11 cellular contexts compared by ENCODE assay signal in genomic region chr1:109802901-109803561, GRCh38. TPM values are rescaled to one million over a fixed set of nuclear protein-coding genes. Genes with fewer than 3 reads are reported as not detected.
A peak's percentile ranks its signal among the peaks of the same experiment; 100 is the strongest.
DNase-seq lines count a peak whose midpoint lies in the region; ATAC-seq, FAIRE-seq and TF ChIP-seq lines count a peak whose summit lies in the region.
"Had no signal": no experiment of that assay in that cellular context is flagged by ENCODE, and none has a peak within 500 bp of the region (broad histone marks: within the 10 kb centered on the region; RNA-seq: fewer than 3 reads in every experiment).

No MANE protein-coding gene starts in this region.

- no peak overlapping the region for H3K4me3 ChIP-seq in BLaER1
- no peak overlapping the region for H3K4me3 ChIP-seq in effector memory CD4-positive, alpha-beta T cell (ENCODE audit: insufficient read depth, low read depth, low read length, poor library complexity, severe bottlenecking)

- ATAC-seq in T-cell (replicated peaks in 1 of 4) = no peak
- no peak for ATAC-seq in natural killer cell

- H3K9me3 Mint-ChIP-seq in T-cell = no peaks in the 10 kb centered on the region
- no peaks in the 10 kb centered on the region for H3K9me3 Mint-ChIP-seq in natural killer cell
- no peaks in the 10 kb centered on the region for H3K9me3 Mint-ChIP-seq in Calu3 (ENCODE audit: low read depth, unreplicated experiment)

- TF ChIP-seq CTCF in natural killer cell (IDR thresholded peaks at IDR 0.05) = no peak
- no peak for TF ChIP-seq CTCF in Calu3 (IDR thresholded peaks at IDR 0.05; ENCODE audit: unreplicated experiment)
- TF ChIP-seq CTCF in D721Med (IDR thresholded peaks at IDR 0.05; ENCODE audit: insufficient read depth, missing control alignments) = no peak

- no peak for FAIRE-seq in D721Med (lab: Jason Lieb, UNC)

- H3K4me3 Mint-ChIP-seq in T-cell (peak overlapping the region in 2 of 3 donors; percentile 65), natural killer cell (peak overlapping the region; percentile 64), Calu3 (ENCODE audit: low read depth, unreplicated experiment) (no peak overlapping the region)
- H3K4me3 Mint-ChIP-seq: CD14-positive monocyte had no signal

- H3K4me1 Mint-ChIP-seq in T-cell (peaks cover 77 to 89% (median 86%) of the 10 kb centered on the region in 3 donors), natural killer cell (peaks cover 35 to 37% of the 10 kb centered on the region in 2 donors), Calu3 (ENCODE audit: low read depth, unreplicated experiment) (peaks cover 4% of the 10 kb centered on the region)

- H4K20me1 ChIP-seq in BLaER1 = no peaks in the 10 kb centered on the region

- H3K27ac Mint-ChIP-seq in T-cell (peak overlapping the region; percentile 95 to 97), natural killer cell (peak overlapping the region; percentile 48 to 79), Calu3 (ENCODE audit: unreplicated experiment) (no peak overlapping the region)

- no peaks in the 10 kb centered on the region for H3K9me3 ChIP-seq in BLaER1
- no peaks in the 10 kb centered on the region for H3K9me3 ChIP-seq in effector memory CD4-positive, alpha-beta T cell (ENCODE audit: control insufficient read depth, low read length)
- H3K9me3 ChIP-seq: neutrophil had no signal

- intact Hi-C loops in natural killer cell (cut with micrococcal nuclease) = loop anchor here (5.0 kb wide), 1 partner anchor 109 kb away; the partner anchor contains the start of gene CSF1
- intact Hi-C loops in Calu3 (cut with micrococcal nuclease; ENCODE audit: unreplicated experiment) = no loop called here

- H3K4me2 ChIP-seq in BLaER1 = peak overlapping the region; percentile 87

- no TSS peak for BruUV-seq in Calu3 (replicated peaks; lab: Mats Ljungman, UMichigan)

- DNase-seq in T-cell (peak in 1 of 34 experiments; percentile 9), natural killer cell (no peak), NCI-H524 treated with DMSO at 0.1 percent for 48 hours (lab: John Stamatoyannopoulos, UW) (no peak), Calu3 (no peak), NCI-H2227 (lab: John Stamatoyannopoulos, UW; ENCODE audit: unreplicated experiment) (no peak), D721Med (ENCODE audit: insufficient read length, low spot score) (no peak)
- DNase-seq in effector memory CD4-positive, alpha-beta T cell = no peak
- DNase-seq: Karpas-422 had no signal

- CTCF ChIA-PET in T-cell (lab: Charles Lee) (interaction anchor here in 1 of 2 donors (1.3 to 2.2 kb wide), 3 partner anchors 12 to 181 kb away, joined by 4 to 15 read pairs (median 12); partner anchors contain the start of gene AHCYL1), Calu3 (lab: Charles Lee) (no interaction called here)

- H3K36me3 ChIP-seq in BLaER1 = no peaks in the 10 kb centered on the region
- no peaks in the 10 kb centered on the region for H3K36me3 ChIP-seq in effector memory CD4-positive, alpha-beta T cell (ENCODE audit: control insufficient read depth, insufficient read depth, low read length)
- H3K36me3 ChIP-seq: neutrophil had no signal

- H3K4me1 ChIP-seq in BLaER1 = peaks cover 76% of the 10 kb centered on the region
- H3K4me1 ChIP-seq in effector memory CD4-positive, alpha-beta T cell (ENCODE audit: control insufficient read depth, insufficient read depth, low read length, poor library complexity, severe bottlenecking) = peaks cover 74% of the 10 kb centered on the region

- H3K9ac ChIP-seq in BLaER1 = peak overlapping the region; percentile 43; the same call in 1 of the 2 replicates

- no peaks in the 10 kb centered on the region for H3K27me3 ChIP-seq in BLaER1
- H3K27me3 ChIP-seq in effector memory CD4-positive, alpha-beta T cell (replicated peaks; ENCODE audit: control insufficient read depth, insufficient read depth, low read length, poor library complexity, severe bottlenecking) = no peaks in the 10 kb centered on the region
- H3K27me3 ChIP-seq: neutrophil had no signal

- peak overlapping the region; percentile 67 for H3K27ac ChIP-seq in BLaER1
- peak overlapping the region; percentile 64 for H3K27ac ChIP-seq in effector memory CD4-positive, alpha-beta T cell (ENCODE audit: insufficient read depth, low read length, poor library complexity, severe bottlenecking)
- H3K27ac ChIP-seq: neutrophil had no signal

- H3K36me3 Mint-ChIP-seq in T-cell = no peaks in the 10 kb centered on the region
- no peaks in the 10 kb centered on the region for H3K36me3 Mint-ChIP-seq in natural killer cell
- no peaks in the 10 kb centered on the region for H3K36me3 Mint-ChIP-seq in Calu3 (ENCODE audit: insufficient read depth, unreplicated experiment)
- H3K36me3 Mint-ChIP-seq: CD14-positive monocyte had no signal

- H3K27me3 Mint-ChIP-seq in T-cell (no peaks in the 10 kb centered on the region), natural killer cell (ENCODE audit: low read depth in 2 of 2) (peaks cover 7 to 20% of the 10 kb centered on the region in 2 donors), Calu3 (ENCODE audit: unreplicated experiment) (no peaks in the 10 kb centered on the region)

- POLR2A ChIA-PET in T-cell (lab: Charles Lee) = interaction anchor here in 1 of 2 donors (0.7 kb wide), 1 partner anchor 1472 kb away, joined by 3 read pairs; no protein-coding TSS in a partner anchor

RNA-seq across cellular contexts. Expression of gene EPS8L3, which starts 39.3 kb away (rescaled TPM):
- total RNA-seq in T-cell (under 1 TPM in 2 of 5 donors, not detected in 3; 0.47 to 0.49 TPM), natural killer cell (under 1 TPM in 1 of 3 donors, not detected in 2; 0.47 TPM), Calu3 (2022) (46.6 and 68.6 TPM in 2 replicates)

Comparison
In these comparisons a context has a peak if more than half of its experiments do, and no peak if none do; other contexts are left out.
1. RNA of gene EPS8L3, which starts 39.3 kb away (total RNA-seq): 46.6 to 68.6 TPM in Calu3; 0.47 TPM in natural killer cell and 0.47 to 0.49 TPM in T-cell; every median in the first group is over 10 times any median in the second.